23 cellular contexts compared by ENCODE assay signal in genomic region chr4:186298034-186298647, GRCh38. TPM values are rescaled to one million over a fixed set of nuclear protein-coding genes. Genes with fewer than 3 reads are reported as not detected.
A peak's percentile ranks its signal among the peaks of the same experiment; 100 is the strongest.
DNase-seq lines count a peak whose midpoint lies in the region; ATAC-seq, FAIRE-seq and TF ChIP-seq lines count a peak whose summit lies in the region.
"Had no signal": no experiment of that assay in that cellular context is flagged by ENCODE, and none has a peak within 500 bp of the region (broad histone marks: within the 10 kb centered on the region; RNA-seq: fewer than 3 reads in every experiment).

No MANE protein-coding gene starts in this region.

- no peak overlapping the region for H3K27ac Mint-ChIP-seq in GM23338
- no peak overlapping the region for H3K27ac Mint-ChIP-seq in astrocyte (ENCODE audit: unreplicated experiment)
- no peak overlapping the region for H3K27ac Mint-ChIP-seq in effector memory CD8-positive, alpha-beta T cell
- H3K27ac Mint-ChIP-seq: activated CD4-positive, alpha-beta memory T cell treated with anti-CD3 and anti-CD28 coated beads for 36 hours; CD8-positive, alpha-beta T cell had no signal

- no peak overlapping the region for H3K23ac ChIP-seq in trophoblast cell (ENCODE audit: low read length)

- H3K4me2 ChIP-seq in GM23338 (peak overlapping the region; percentile 80), astrocyte (ENCODE audit: low read length) (peak overlapping the region; percentile 78), trophoblast cell (ENCODE audit: low read length) (peak overlapping the region; percentile 44)
- H3K4me2 ChIP-seq: PC-9 had no signal

- no peak overlapping the region for H2BK12ac ChIP-seq in trophoblast cell (ENCODE audit: low read length)

- WGBS in trophoblast cell (ENCODE audit: extremely low coverage, insufficient coverage, insufficient read length) = no CpG with 5 or more reads among the region's 39 CpGs

- H3K4ac ChIP-seq in trophoblast cell (ENCODE audit: low read depth, low read length) = no peak overlapping the region

- H3K36me3 ChIP-seq in GM23338 (ENCODE audit: insufficient read depth) (no peaks in the 10 kb centered on the region), astrocyte (ENCODE audit: insufficient read depth, low read length) (no peaks in the 10 kb centered on the region), iPS-15b (ENCODE audit: control insufficient read depth, insufficient read depth, low read length) (no peaks in the 10 kb centered on the region), trophoblast cell (ENCODE audit: control insufficient read depth in 1 of 2, insufficient read depth in 2 of 2, low read length in 2 of 2) (no peaks in the 10 kb centered on the region)
- H3K36me3 ChIP-seq: WERI-Rb-1 had no signal

- TF ChIP-seq CTCF in GM23338 (conservative IDR thresholded peaks at IDR 0.05; ENCODE audit: low read depth in 2 of 2) (peak; percentile 39 to 74), astrocyte (IDR thresholded peaks at IDR 0.05; ENCODE audit: insufficient read depth, low read depth, low read length) (no peak)

- no peak overlapping the region for H2BK5ac ChIP-seq in trophoblast cell (ENCODE audit: low read depth, low read length, poor library complexity)

- no peak overlapping the region for H4K8ac ChIP-seq in trophoblast cell (ENCODE audit: low read depth, low read length)

- no peaks in the 10 kb centered on the region for H3K9me2 ChIP-seq in GM23338 (ENCODE audit: insufficient read depth)

- no peak overlapping the region for H3K18ac ChIP-seq in trophoblast cell (ENCODE audit: low read length)

- no peak overlapping the region for H4K12ac ChIP-seq in trophoblast cell (ENCODE audit: low read depth, low read length)

- DNase-seq in GM23338 (ENCODE audit: low spot score) (peak; percentile 73), astrocyte (ENCODE audit: low read depth) (no peak), trophoblast cell (no peak)
- no peak for DNase-seq in activated effector memory CD4-positive, alpha-beta T cell treated with anti-CD3 and anti-CD28 coated beads, Interleukin-2, amount 50 U/mL, for 16 hours
- DNase-seq in effector memory CD8-positive, alpha-beta T cell = no peak
- DNase-seq: activated CD4-positive, alpha-beta memory T cell treated with anti-CD3 and anti-CD28 coated beads for 36 hours; activated T-cell treated with anti-CD3 and anti-CD28 coated beads for 4 hours; aorta; CD8-positive, alpha-beta T cell; cerebellar nuclear complex; DMS53; effector CD8-positive, alpha-beta T cell; head of caudate nucleus; NCI-H82; PC-9; SIG-M5; WERI-Rb-1 had no signal

- H2AK5ac ChIP-seq in trophoblast cell (ENCODE audit: low read length) = no peak overlapping the region

- peaks cover 5% of the 10 kb centered on the region for H3K27me3 Mint-ChIP-seq in GM23338 (ENCODE audit: insufficient read depth, low read depth, poor library complexity)
- H3K27me3 Mint-ChIP-seq in astrocyte (ENCODE audit: low read depth, unreplicated experiment) = peaks cover 7% of the 10 kb centered on the region
- H3K27me3 Mint-ChIP-seq in effector memory CD8-positive, alpha-beta T cell = peaks cover 38 to 62% of the 10 kb centered on the region in 2 donors

- H3K36me3 Mint-ChIP-seq in GM23338 (ENCODE audit: low read depth) (no peaks in the 10 kb centered on the region), astrocyte (ENCODE audit: low read depth, unreplicated experiment) (no peaks in the 10 kb centered on the region)
- H3K36me3 Mint-ChIP-seq in effector memory CD8-positive, alpha-beta T cell (ENCODE audit: insufficient read depth) = no peaks in the 10 kb centered on the region
- H3K36me3 Mint-ChIP-seq: activated CD4-positive, alpha-beta memory T cell treated with anti-CD3 and anti-CD28 coated beads for 36 hours; CD8-positive, alpha-beta T cell had no signal

- peaks cover 8% of the 10 kb centered on the region; the same call in 1 of the 2 replicates for H3K27me3 ChIP-seq in GM23338 (ENCODE audit: insufficient read depth)
- peaks cover 6% of the 10 kb centered on the region for H3K27me3 ChIP-seq in astrocyte (ENCODE audit: insufficient read depth, low read length)
- peaks cover 17% of the 10 kb centered on the region for H3K27me3 ChIP-seq in iPS-15b (ENCODE audit: control insufficient read depth, insufficient read depth, low read length)
- no peaks in the 10 kb centered on the region for H3K27me3 ChIP-seq in trophoblast cell (ENCODE audit: insufficient read depth, low read length)

- H3K27ac ChIP-seq in GM23338 (ENCODE audit: low read depth) (no peak overlapping the region), astrocyte (ENCODE audit: low read depth, low read length) (no peak overlapping the region), trophoblast cell (ENCODE audit: low read depth, low read length) (no peak overlapping the region)
- H3K27ac ChIP-seq: PC-9, WERI-Rb-1 had no signal

- H3K4me3 ChIP-seq in GM23338 = peak overlapping the region; percentile 56
- H3K4me3 ChIP-seq in astrocyte (ENCODE audit: insufficient read depth, low read depth, low read length) = peak overlapping the region; percentile 13
- peak overlapping the region; percentile 47 for H3K4me3 ChIP-seq in iPS-15b (ENCODE audit: low read depth, low read length)
- H3K4me3 ChIP-seq in trophoblast cell (ENCODE audit: low read depth, low read length) = no peak overlapping the region
- H3K4me3 ChIP-seq: PC-9 had no signal

- H3K4me1 Mint-ChIP-seq in GM23338 (peaks cover 14% of the 10 kb centered on the region), astrocyte (ENCODE audit: low read depth, unreplicated experiment) (no peaks in the 10 kb centered on the region)
- H3K4me1 Mint-ChIP-seq in effector memory CD8-positive, alpha-beta T cell (ENCODE audit: low read depth in 2 of 2) = peaks cover 3 to 4% of the 10 kb centered on the region in 2 donors

- no peaks in the 10 kb centered on the region for H3K9me3 Mint-ChIP-seq in GM23338
- H3K9me3 Mint-ChIP-seq in astrocyte (ENCODE audit: unreplicated experiment) = no peaks in the 10 kb centered on the region
- H3K9me3 Mint-ChIP-seq in effector memory CD8-positive, alpha-beta T cell = no peaks in the 10 kb centered on the region
- H3K9me3 Mint-ChIP-seq: activated CD4-positive, alpha-beta memory T cell treated with anti-CD3 and anti-CD28 coated beads for 36 hours; CD8-positive, alpha-beta T cell; neural crest cell had no signal

- peaks cover 3% of the 10 kb centered on the region; the same call in 1 of the 2 replicates for H3F3A ChIP-seq in GM23338 (replicated peaks; ENCODE audit: low read depth)

- no peaks in the 10 kb centered on the region for H3K79me1 ChIP-seq in trophoblast cell (ENCODE audit: low read length)

- H3K9ac ChIP-seq in astrocyte (ENCODE audit: low read length) = peak overlapping the region; percentile 19
- H3K9ac ChIP-seq in iPS-15b (ENCODE audit: low read depth, low read length) = no peak overlapping the region
- H3K9ac ChIP-seq in trophoblast cell (ENCODE audit: low read length) = no peak overlapping the region

- no peak for FAIRE-seq in astrocyte (lab: Jason Lieb, UNC)

- ATAC-seq in GM23338 = peak; percentile 88
- no peak for ATAC-seq in effector memory CD8-positive, alpha-beta T cell (replicated peaks)
- no peak for ATAC-seq in GM18517 (IDR thresholded peaks at IDR 0.05; ENCODE audit: unreplicated experiment)
- ATAC-seq: CD8-positive, alpha-beta T cell had no signal

- H3K4me3 Mint-ChIP-seq in GM23338 (peak overlapping the region; percentile 47; the same call in 2 of the 3 replicates), astrocyte (ENCODE audit: unreplicated experiment) (no peak overlapping the region)
- no peak overlapping the region for H3K4me3 Mint-ChIP-seq in effector memory CD8-positive, alpha-beta T cell
- H3K4me3 Mint-ChIP-seq: activated CD4-positive, alpha-beta memory T cell treated with anti-CD3 and anti-CD28 coated beads for 36 hours; CD8-positive, alpha-beta T cell; neural crest cell had no signal

- peaks cover 9% of the 10 kb centered on the region; the same call in 1 of the 2 replicates for H3K4me1 ChIP-seq in GM23338 (ENCODE audit: insufficient read depth)
- H3K4me1 ChIP-seq in astrocyte (ENCODE audit: insufficient read depth, low read length) = no peaks in the 10 kb centered on the region
- H3K4me1 ChIP-seq in iPS-15b (ENCODE audit: control insufficient read depth, insufficient read depth, low read length) = peaks cover 4% of the 10 kb centered on the region
- no peaks in the 10 kb centered on the region for H3K4me1 ChIP-seq in trophoblast cell (ENCODE audit: control insufficient read depth in 1 of 2, insufficient read depth in 2 of 2, low read length in 2 of 2)

- H3K79me2 ChIP-seq in GM23338 (replicated peaks; ENCODE audit: insufficient read depth) = no peaks in the 10 kb centered on the region
- H3K79me2 ChIP-seq in astrocyte (ENCODE audit: insufficient read depth, low read length) = no peaks in the 10 kb centered on the region
- no peaks in the 10 kb centered on the region for H3K79me2 ChIP-seq in trophoblast cell (ENCODE audit: control insufficient read depth, insufficient read depth, low read length, poor library complexity)

- no peak overlapping the region for H3K14ac ChIP-seq in trophoblast cell (ENCODE audit: low read length)

- H3K9me3 ChIP-seq in astrocyte (ENCODE audit: insufficient read depth, low read depth, low read length) (no peaks in the 10 kb centered on the region), iPS-15b (ENCODE audit: control insufficient read depth, insufficient read depth, low read length) (no peaks in the 10 kb centered on the region), trophoblast cell (ENCODE audit: insufficient read depth, low read depth, low read length) (no peaks in the 10 kb centered on the region)

- peak overlapping the region; percentile 98 for H2AFZ ChIP-seq in GM23338
- peak overlapping the region; percentile 55 for H2AFZ ChIP-seq in astrocyte (ENCODE audit: low read depth, low read length)
- H2AFZ ChIP-seq in trophoblast cell (ENCODE audit: insufficient read depth, low read length, poor library complexity) = no peak overlapping the region
- H2AFZ ChIP-seq: PC-9 had no signal

- H2BK120ac ChIP-seq in trophoblast cell (ENCODE audit: insufficient read depth, low read length, poor library complexity) = no peak overlapping the region

- H4K20me1 ChIP-seq in GM23338 (replicated peaks; ENCODE audit: insufficient read depth) = no peaks in the 10 kb centered on the region
- no peaks in the 10 kb centered on the region for H4K20me1 ChIP-seq in astrocyte (ENCODE audit: insufficient read depth, low read length)

- no peak overlapping the region for H4K91ac ChIP-seq in trophoblast cell (ENCODE audit: low read depth, low read length)

RNA-seq across cellular contexts. Expression of gene F11, which starts 32.2 kb away (rescaled TPM):
- 1.5 and 2.1 TPM in 2 replicates for total RNA-seq in GM23338 (2014; rRNA removed; shearing (Covaris generic))
- polyA plus RNA-seq in GM23338 (2016; fragmentation: Nextera tagmentation; extraction: Ambion mirVana) = 0.74 TPM in 1 of 2 replicates, not detected in the other
- total RNA-seq in astrocyte = not detected in 2 replicates
- not detected in 2 replicates for polyA plus RNA-seq in trophoblast cell (2013)
- total RNA-seq: activated CD4-positive, alpha-beta memory T cell treated with anti-CD3 and anti-CD28 coated beads for 36 hours; CD8-positive, alpha-beta T cell; fibroblast of lung; neural crest cell; PC-9; T-helper 1 cell treated with Interleukin-12 subunit alpha and Interleukin-12 subunit beta and Interleukin-4 antibody, amounts not matched to agents 30 ng/mL and 1 ng/mL, for 36 hours had no signal
- polyA plus RNA-seq: fibroblast of lung, thymus had no signal
